8 cellular contexts compared by ENCODE assay signal in the genomic region with DNA sequence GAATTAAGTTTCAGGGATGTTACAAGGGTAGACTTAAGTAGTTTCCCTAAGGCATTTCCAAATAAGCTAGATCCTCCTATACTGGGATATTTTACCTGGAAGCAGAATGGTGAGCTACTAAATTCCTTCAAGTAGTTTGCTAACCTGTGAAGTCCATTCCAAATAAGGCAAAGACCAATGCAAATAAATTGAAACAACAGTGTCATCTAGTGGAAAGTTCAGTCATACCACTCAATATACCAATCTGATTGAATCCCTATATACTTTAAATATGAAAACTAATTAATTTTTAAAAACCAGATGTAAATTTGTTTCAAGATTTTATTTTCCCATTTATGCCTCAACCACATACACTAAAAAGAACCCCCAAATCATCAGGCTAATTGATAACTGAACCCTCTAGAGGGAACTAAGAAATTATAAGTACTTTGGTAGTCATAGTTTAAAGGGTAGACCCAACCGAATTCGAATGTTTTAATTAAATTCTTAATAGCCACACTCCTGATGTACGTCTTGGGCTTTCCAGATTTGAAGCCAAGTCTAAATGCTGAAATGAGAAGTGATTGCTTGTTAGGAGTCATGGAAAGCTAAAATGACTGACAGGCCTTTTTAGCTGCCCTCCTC.
DNase-seq lines count a peak whose midpoint lies in the region; ATAC-seq and TF ChIP-seq lines count a peak whose summit lies in the region.

No MANE protein-coding gene starts in this region.

- intact Hi-C loops in left colon (cut with DNase I, micrococcal nuclease): no loop called here

- DNase-seq in NCI-H1092 (lab: John Stamatoyannopoulos, UW) (peak; percentile 14), astrocyte of the cerebellum (ENCODE audit: low read depth) (peak; percentile 57), left colon (no peak), GM19240 (ENCODE audit: insufficient read length, low spot score) (no peak), NCI-H2081 (lab: John Stamatoyannopoulos, UW) (no peak)

- in situ Hi-C loops in astrocyte of the cerebellum (cut with HindIII; ENCODE audit: low sequenced_read_pairs): no loop called here

- no peak overlapping the region for H3K4me3 ChIP-seq in astrocyte of the cerebellum (ENCODE audit: low read depth, low read length)

- no peak overlapping the region for H3K27ac ChIP-seq in C4-2B

- TF ChIP-seq CTCF in C4-2B (conservative IDR thresholded peaks at IDR 0.05) (peak; percentile 50), astrocyte of the cerebellum (IDR thresholded peaks at IDR 0.05; ENCODE audit: low read depth, low read length, missing control alignments) (peak; percentile 51)

- ATAC-seq in GM19468 (IDR thresholded peaks at IDR 0.05; ENCODE audit: extremely low read depth, unreplicated experiment) (peak; percentile 45), left colon (peak; percentile 73), GM19452 (IDR thresholded peaks at IDR 0.05; ENCODE audit: unreplicated experiment) (no peak)

Comparison
In these comparisons a context has a peak if more than half of its experiments do, and no peak if none do; other contexts are left out.
1. DNase-seq: peak in NCI-H1092 (single experiment) and astrocyte of the cerebellum (single experiment); none in left colon (0 of 2), GM19240 (single experiment) and NCI-H2081 (0 of 2).